Comparison of ENCODE assay signal across 24 cellular contexts in genomic region chr10:44198096-44198779, GRCh38.
DNase-seq lines count a peak whose midpoint lies in the region; ATAC-seq, FAIRE-seq and TF ChIP-seq lines count a peak whose summit lies in the region.
"Had no signal": no experiment of that assay in that cellular context is flagged by ENCODE, and none has a peak within 500 bp of the region (broad histone marks: within the 10 kb centered on the region; RNA-seq: fewer than 3 reads in every experiment).

No MANE protein-coding gene starts in this region.

- no peak for TF ChIP-seq POLR2A in GM12878 (IDR thresholded peaks at IDR 0.05; ENCODE audit: low read depth, low read length)

- no peak overlapping the region for H3K23ac ChIP-seq in trophoblast cell (ENCODE audit: low read length)

- intact Hi-C loops in GM12878 (cut with micrococcal nuclease; ENCODE audit: unreplicated experiment) = no loop called here
- intact Hi-C loops in left cardiac atrium (cut with DNase I) = no loop called here

- no peak overlapping the region for H2BK12ac ChIP-seq in trophoblast cell (ENCODE audit: low read length)

- in situ Hi-C loops in GM12878 (cut with MboI) = no loop called here

- H3F3A ChIP-seq in smooth muscle cell (ENCODE audit: low read depth) = peaks cover 8% of the 10 kb centered on the region

- H3K9me3 ChIP-seq in GM12878 (replicated peaks; ENCODE audit: control insufficient read depth, insufficient read depth, low read length) = no peaks in the 10 kb centered on the region; the same call in 2 of the 3 replicates
- no peaks in the 10 kb centered on the region for H3K9me3 ChIP-seq in smooth muscle cell (replicated peaks; ENCODE audit: low read depth)
- H3K9me3 ChIP-seq in osteoblast (ENCODE audit: low read depth, low read length) = no peaks in the 10 kb centered on the region
- peaks cover 2% of the 10 kb centered on the region for H3K9me3 ChIP-seq in trophoblast cell (ENCODE audit: insufficient read depth, low read depth, low read length)
- H3K9me3 ChIP-seq: Peyer's patch had no signal

- no peaks in the 10 kb centered on the region for H3K9me3 Mint-ChIP-seq in activated CD8-positive, alpha-beta T cell treated with anti-CD3 and anti-CD28 coated beads, Interleukin-2, amount 10 ng/mL, durations not matched to agents 7 days and 5 days (ENCODE audit: insufficient read depth)
- H3K9me3 Mint-ChIP-seq: activated CD8-positive, alpha-beta T cell treated with anti-CD3 and anti-CD28 coated beads for 36 hours had no signal

- H3K27ac ChIP-seq in GM12878 (ENCODE audit: control insufficient read depth, insufficient read depth) = no peak overlapping the region
- H3K27ac ChIP-seq in smooth muscle cell (ENCODE audit: low read depth) = peak overlapping the region; percentile 3
- no peak overlapping the region for H3K27ac ChIP-seq in osteoblast (ENCODE audit: low read depth, low read length)
- H3K27ac ChIP-seq in trophoblast cell (ENCODE audit: low read depth, low read length) = no peak overlapping the region
- H3K27ac ChIP-seq: hepatocyte had no signal

- no peaks in the 10 kb centered on the region for H3K36me3 Mint-ChIP-seq in activated CD8-positive, alpha-beta T cell treated with anti-CD3 and anti-CD28 coated beads, Interleukin-2, amount 10 ng/mL, durations not matched to agents 7 days and 5 days (ENCODE audit: low read depth)

- H3K18ac ChIP-seq in trophoblast cell (ENCODE audit: low read length) = no peak overlapping the region

- no peak for FAIRE-seq in GM12878 (lab: Jason Lieb, UNC)

- no peak overlapping the region for H3K27ac Mint-ChIP-seq in activated CD8-positive, alpha-beta T cell treated with anti-CD3 and anti-CD28 coated beads, Interleukin-2, amount 10 ng/mL, durations not matched to agents 7 days and 5 days
- H3K27ac Mint-ChIP-seq: activated CD8-positive, alpha-beta T cell treated with anti-CD3 and anti-CD28 coated beads for 36 hours; activated T-cell treated with anti-CD3 and anti-CD28 coated beads, Interleukin-2, amount 50 U/mL, for 24 hours; CD4-positive, alpha-beta T cell; GM23338 had no signal

- CTCF ChIA-PET in GM12878 (lab: Yijun Ruan, JAX) = no interaction called here
- CTCF ChIA-PET in activated CD8-positive, alpha-beta T cell treated with anti-CD3 and anti-CD28 coated beads, Interleukin-2, amount 10 ng/mL, durations not matched to agents 7 days and 5 days (lab: Charles Lee) = no interaction called here

- H3K14ac ChIP-seq in trophoblast cell (ENCODE audit: low read length) = no peak overlapping the region

- H2AFZ ChIP-seq in GM12878 (ENCODE audit: control insufficient read depth, low read depth, low read length) (no peak overlapping the region), smooth muscle cell (ENCODE audit: low read depth) (no peak overlapping the region), osteoblast (ENCODE audit: low read length) (no peak overlapping the region), trophoblast cell (ENCODE audit: insufficient read depth, low read length, poor library complexity) (no peak overlapping the region)
- H2AFZ ChIP-seq: GM23338, hepatocyte had no signal

- no peak overlapping the region for H3K4ac ChIP-seq in trophoblast cell (ENCODE audit: low read depth, low read length)

- H3K4me1 Mint-ChIP-seq in activated CD8-positive, alpha-beta T cell treated with anti-CD3 and anti-CD28 coated beads, Interleukin-2, amount 10 ng/mL, durations not matched to agents 7 days and 5 days (ENCODE audit: low read depth) = no peaks in the 10 kb centered on the region
- H3K4me1 Mint-ChIP-seq: GM23338 had no signal

- H4K8ac ChIP-seq in trophoblast cell (ENCODE audit: low read depth, low read length) = no peak overlapping the region

- no peaks in the 10 kb centered on the region for H3K27me3 Mint-ChIP-seq in activated CD8-positive, alpha-beta T cell treated with anti-CD3 and anti-CD28 coated beads, Interleukin-2, amount 10 ng/mL, durations not matched to agents 7 days and 5 days (ENCODE audit: low read depth)
- H3K27me3 Mint-ChIP-seq: activated T-cell treated with anti-CD3 and anti-CD28 coated beads, Interleukin-2, amount 50 U/mL, for 24 hours had no signal

- no peak overlapping the region for H3K4me3 Mint-ChIP-seq in activated CD8-positive, alpha-beta T cell treated with anti-CD3 and anti-CD28 coated beads, Interleukin-2, amount 10 ng/mL, durations not matched to agents 7 days and 5 days
- H3K4me3 Mint-ChIP-seq: activated CD8-positive, alpha-beta T cell treated with anti-CD3 and anti-CD28 coated beads for 36 hours; activated T-cell treated with anti-CD3 and anti-CD28 coated beads, Interleukin-2, amount 50 U/mL, for 24 hours; CD4-positive, alpha-beta T cell; GM23338 had no signal

- no peaks in the 10 kb centered on the region for H3K27me3 ChIP-seq in GM12878 (replicated peaks in 1 of 2; ENCODE audit: control insufficient read depth in 2 of 2, insufficient read depth in 2 of 2, low read length in 1 of 2)
- H3K27me3 ChIP-seq in smooth muscle cell (ENCODE audit: low read depth) = no peaks in the 10 kb centered on the region
- peaks cover 55% of the 10 kb centered on the region for H3K27me3 ChIP-seq in osteoblast (ENCODE audit: insufficient read depth, low read length)
- H3K27me3 ChIP-seq in trophoblast cell (ENCODE audit: insufficient read depth, low read length) = no peaks in the 10 kb centered on the region
- H3K27me3 ChIP-seq: hepatocyte, Peyer's patch had no signal

- no TSS peak for BruUV-seq in GM12878 (replicated peaks; lab: Mats Ljungman, UMichigan)

- H3K36me3 ChIP-seq in GM12878 (ENCODE audit: control insufficient read depth in 2 of 2, insufficient read depth in 2 of 2, low read length in 1 of 2) (no peaks in the 10 kb centered on the region), smooth muscle cell (ENCODE audit: low read depth) (no peaks in the 10 kb centered on the region), osteoblast (ENCODE audit: insufficient read depth, low read length) (no peaks in the 10 kb centered on the region), trophoblast cell (ENCODE audit: control insufficient read depth in 1 of 2, insufficient read depth in 2 of 2, low read length in 2 of 2) (no peaks in the 10 kb centered on the region)
- H3K36me3 ChIP-seq: Peyer's patch had no signal

- no peak overlapping the region for H2BK120ac ChIP-seq in trophoblast cell (ENCODE audit: insufficient read depth, low read length, poor library complexity)

- H2AK5ac ChIP-seq in trophoblast cell (ENCODE audit: low read length) = no peak overlapping the region

- DNase-seq in H4 (ENCODE audit: low spot score) = peak; percentile 30
- DNase-seq in GM12878 (ENCODE audit: low read depth, low spot score) = no peak
- no peak for DNase-seq in left cardiac atrium
- DNase-seq in smooth muscle cell (lab: John Stamatoyannopoulos, UW; ENCODE audit: unreplicated experiment) = no peak
- no peak for DNase-seq in activated CD8-positive, alpha-beta T cell treated with anti-CD3 and anti-CD28 coated beads, Interleukin-2, amount 10 ng/mL, durations not matched to agents 7 days and 5 days
- no peak for DNase-seq in osteoblast (ENCODE audit: insufficient read length, low spot score, missing footprints)
- no peak for DNase-seq in trophoblast cell
- DNase-seq: ACHN; activated CD8-positive, alpha-beta T cell treated with anti-CD3 and anti-CD28 coated beads for 36 hours; activated naive CD4-positive, alpha-beta T cell treated with Interleukin-2 at 50 U/mL for 16 hours; activated T-cell treated with anti-CD3 and anti-CD28 coated beads, Interleukin-2, amount 50 U/mL, for 24 hours; anterior cingulate cortex; CD4-positive, alpha-beta T cell; GDM1; KBM-7; NCI-H226; nucleus accumbens; Peyer's patch; stimulated activated CD4-positive, alpha-beta T cell treated with anti-CD3 and anti-CD28 coated beads, Interleukin-15, amount 100 ng/mL, for 24 hours had no signal

- 1% methylated on average over 4 of the region's 4 CpGs for WGBS in GM12878 (ENCODE audit: insufficient coverage, insufficient replicate concordance, low lambda C conversion rate, missing lambda C conversion rate)
- 45% methylated on average over 4 of the region's 4 CpGs for WGBS in smooth muscle cell (ENCODE audit: low lambda C conversion rate)
- WGBS in trophoblast cell (ENCODE audit: extremely low coverage, insufficient coverage, insufficient read length) = no CpG with 5 or more reads among the region's 4 CpGs

- H3K4me1 ChIP-seq in GM12878 (ENCODE audit: control insufficient read depth, insufficient read depth, low read length) (no peaks in the 10 kb centered on the region), smooth muscle cell (ENCODE audit: low read depth) (no peaks in the 10 kb centered on the region), osteoblast (ENCODE audit: insufficient read depth, low read length) (peaks cover 14% of the 10 kb centered on the region), trophoblast cell (ENCODE audit: control insufficient read depth in 1 of 2, insufficient read depth in 2 of 2, low read length in 2 of 2) (peaks cover 3 to 7% of the 10 kb centered on the region in 2 experiments)

- SMC1A ChIA-PET in GM12878 (lab: Charles Lee; ENCODE audit: uncharacterized antibody, unreplicated experiment) = no interaction called here

- POLR2A ChIA-PET in GM12878 (lab: Charles Lee) = no interaction called here
- POLR2A ChIA-PET in activated CD8-positive, alpha-beta T cell treated with anti-CD3 and anti-CD28 coated beads, Interleukin-2, amount 10 ng/mL, durations not matched to agents 7 days and 5 days (lab: Charles Lee) = no interaction called here

- no peak overlapping the region for H4K12ac ChIP-seq in trophoblast cell (ENCODE audit: low read depth, low read length)

- no peak for ATAC-seq in GM12878
- peak; percentile 9 to 46 for ATAC-seq in left cardiac atrium
- no peak for ATAC-seq in GM18517 (IDR thresholded peaks at IDR 0.05; ENCODE audit: unreplicated experiment)
- ATAC-seq in activated CD8-positive, alpha-beta T cell treated with anti-CD3 and anti-CD28 coated beads, Interleukin-2, amount 10 ng/mL, durations not matched to agents 7 days and 5 days = no peak
- ATAC-seq: activated CD8-positive, alpha-beta T cell treated with anti-CD3 and anti-CD28 coated beads for 36 hours; GM23338; SK-N-SH treated with all-trans-retinoic acid at 6 μM for 48 hours had no signal

- no peaks in the 10 kb centered on the region for H4K20me1 ChIP-seq in GM12878 (ENCODE audit: control insufficient read depth, insufficient read depth)
- H4K20me1 ChIP-seq in smooth muscle cell (ENCODE audit: low read depth) = no peaks in the 10 kb centered on the region
- no peaks in the 10 kb centered on the region for H4K20me1 ChIP-seq in osteoblast (ENCODE audit: insufficient read depth, low read length)

- RAD21 ChIA-PET in GM12878 (lab: Charles Lee; ENCODE audit: unreplicated experiment) = no interaction called here

- no peak overlapping the region for H3K4me3 ChIP-seq in GM12878
- no peak overlapping the region for H3K4me3 ChIP-seq in smooth muscle cell
- no peak overlapping the region for H3K4me3 ChIP-seq in osteoblast (ENCODE audit: insufficient read depth, low read length)
- no peak overlapping the region for H3K4me3 ChIP-seq in trophoblast cell (ENCODE audit: low read depth, low read length)
- H3K4me3 ChIP-seq: GM23338, hepatocyte, lung, Peyer's patch had no signal

- no peak for TF ChIP-seq RAD21 in GM12878 (IDR thresholded peaks at IDR 0.05; ENCODE audit: insufficient read depth, low read depth, low read length)

- H2BK5ac ChIP-seq in trophoblast cell (ENCODE audit: low read depth, low read length, poor library complexity) = no peak overlapping the region

- no peaks in the 10 kb centered on the region for H3K79me1 ChIP-seq in trophoblast cell (ENCODE audit: low read length)

- no peak overlapping the region for H3K4me2 ChIP-seq in GM12878 (ENCODE audit: control insufficient read depth, insufficient read depth)
- peak overlapping the region; percentile 10 for H3K4me2 ChIP-seq in smooth muscle cell
- no peak overlapping the region for H3K4me2 ChIP-seq in osteoblast (ENCODE audit: insufficient read depth, low read length)
- no peak overlapping the region for H3K4me2 ChIP-seq in trophoblast cell (ENCODE audit: low read length)
- H3K4me2 ChIP-seq: GM23338, hepatocyte had no signal

- no peak overlapping the region for H4K91ac ChIP-seq in trophoblast cell (ENCODE audit: low read depth, low read length)

- no peak for TF ChIP-seq EP300 in GM12878 (IDR thresholded peaks at IDR 0.05; ENCODE audit: borderline replicate concordance in 1 of 2, control insufficient read depth in 1 of 2, low read depth in 2 of 2, low read length in 2 of 2)

- H3K79me2 ChIP-seq in GM12878 (ENCODE audit: control insufficient read depth, insufficient read depth, low read length) (no peaks in the 10 kb centered on the region), smooth muscle cell (ENCODE audit: low read depth) (no peaks in the 10 kb centered on the region), osteoblast (ENCODE audit: insufficient read depth, low read length) (no peaks in the 10 kb centered on the region), trophoblast cell (ENCODE audit: control insufficient read depth, insufficient read depth, low read length, poor library complexity) (no peaks in the 10 kb centered on the region)
- H3K79me2 ChIP-seq: hepatocyte had no signal

- H3K9ac ChIP-seq in GM12878 (ENCODE audit: control insufficient read depth, insufficient read depth, low read length) = no peak overlapping the region
- H3K9ac ChIP-seq in smooth muscle cell (ENCODE audit: low read depth) = no peak overlapping the region
- H3K9ac ChIP-seq in trophoblast cell (ENCODE audit: low read length) = no peak overlapping the region

- TF ChIP-seq CTCF in GM12878 (IDR thresholded peaks at IDR 0.05 in 2 of 3, conservative IDR thresholded peaks at IDR 0.05 in 1 of 3; ENCODE audit: control insufficient read depth in 2 of 3, extremely low read depth in 1 of 3, insufficient read depth in 1 of 3, low read depth in 3 of 3, low read length in 3 of 3) = no peak
- no peak for TF ChIP-seq CTCF in smooth muscle cell (IDR thresholded peaks at IDR 0.05; ENCODE audit: borderline replicate concordance, insufficient read depth, poor library complexity, severe bottlenecking)
- no peak for TF ChIP-seq CTCF in osteoblast (IDR thresholded peaks at IDR 0.05; ENCODE audit: extremely low read depth, low read depth, low read length)

Comparison
In these comparisons a context has a peak if more than half of its experiments do, and no peak if none do; other contexts are left out.
1. ATAC-seq: peak in left cardiac atrium (2 of 2); none in GM12878 (single experiment), GM18517 (single experiment) and activated CD8-positive, alpha-beta T cell treated with anti-CD3 and anti-CD28 coated beads, Interleukin-2, amount 10 ng/mL, durations not matched to agents 7 days and 5 days (single experiment).